In genomic region chr19:1608414-1609391, GRCh38 we compare ENCODE assay signal across 9 cellular contexts. TPM values are rescaled to one million over a fixed set of nuclear protein-coding genes. Genes with fewer than 3 reads are reported as not detected.
DNase-seq lines count a peak whose midpoint lies in the region; ATAC-seq lines count a peak whose summit lies in the region.
"Had no signal": no experiment of that assay in that cellular context is flagged by ENCODE, and none has a peak within 500 bp of the region (broad histone marks: within the 10 kb centered on the region; RNA-seq: fewer than 3 reads in every experiment).

No MANE protein-coding gene starts in this region.

- H3K36me3 Mint-ChIP-seq in activated T-cell treated with anti-CD3 and anti-CD28 coated beads, Interleukin-2, amount 50 U/mL, for 72 hours (ENCODE audit: insufficient read depth in 2 of 2), result peaks cover 0 to 10% of the 10 kb centered on the region in 2 donors
- no peaks in the 10 kb centered on the region for H3K36me3 Mint-ChIP-seq in natural killer cell treated with Interleukin-12 subunit alpha and Interleukin-12 subunit beta and Interleukin-15 and Interleukin-18, amount 100 ng/mL, for 72 hours

- peak overlapping the region; percentile 47 to 58 for H3K4me3 Mint-ChIP-seq in activated T-cell treated with anti-CD3 and anti-CD28 coated beads, Interleukin-2, amount 50 U/mL, for 72 hours
- peak overlapping the region; percentile 49 for H3K4me3 Mint-ChIP-seq in natural killer cell treated with Interleukin-12 subunit alpha and Interleukin-12 subunit beta and Interleukin-15 and Interleukin-18, amount 100 ng/mL, for 72 hours

- DNase-seq in EL, result peak; percentile 39
- DNase-seq in MV-4-11 (lab: John Stamatoyannopoulos, UW), result peak; percentile 35
- peak in 1 of 2 donors; percentile 24 for DNase-seq in activated T-cell treated with anti-CD3 and anti-CD28 coated beads, Interleukin-2, amount 50 U/mL, for 72 hours
- DNase-seq in natural killer cell treated with Interleukin-12 subunit alpha and Interleukin-12 subunit beta and Interleukin-15 and Interleukin-18, amount 100 ng/mL, for 72 hours (ENCODE audit: low spot score), result no peak
- DNase-seq in superior temporal gyrus (ENCODE audit: extremely low spot score), result no peak
- no peak for DNase-seq in DMS114 treated with DMSO at 0.1 percent for 48 hours (lab: John Stamatoyannopoulos, UW; ENCODE audit: unreplicated experiment)
- DNase-seq: uterus had no signal

- no peaks in the 10 kb centered on the region for H3K27me3 Mint-ChIP-seq in activated T-cell treated with anti-CD3 and anti-CD28 coated beads, Interleukin-2, amount 50 U/mL, for 72 hours (ENCODE audit: low read depth)
- H3K27me3 Mint-ChIP-seq in natural killer cell treated with Interleukin-12 subunit alpha and Interleukin-12 subunit beta and Interleukin-15 and Interleukin-18, amount 100 ng/mL, for 72 hours, result no peaks in the 10 kb centered on the region

- H3K9me3 Mint-ChIP-seq in activated T-cell treated with anti-CD3 and anti-CD28 coated beads, Interleukin-2, amount 50 U/mL, for 72 hours, result no peaks in the 10 kb centered on the region
- no peaks in the 10 kb centered on the region for H3K9me3 Mint-ChIP-seq in natural killer cell treated with Interleukin-12 subunit alpha and Interleukin-12 subunit beta and Interleukin-15 and Interleukin-18, amount 100 ng/mL, for 72 hours

- peak overlapping the region; percentile 54 for H3K27ac Mint-ChIP-seq in activated T-cell treated with anti-CD3 and anti-CD28 coated beads, Interleukin-2, amount 50 U/mL, for 72 hours
- peak overlapping the region; percentile 50 to 75 for H3K27ac Mint-ChIP-seq in natural killer cell treated with Interleukin-12 subunit alpha and Interleukin-12 subunit beta and Interleukin-15 and Interleukin-18, amount 100 ng/mL, for 72 hours

- ATAC-seq in activated T-cell treated with anti-CD3 and anti-CD28 coated beads, Interleukin-2, amount 50 U/mL, for 72 hours (replicated peaks in 1 of 2), result no peak
- no peak for ATAC-seq in natural killer cell treated with Interleukin-12 subunit alpha and Interleukin-12 subunit beta and Interleukin-15 and Interleukin-18, amount 100 ng/mL, for 72 hours
- ATAC-seq in HG02885 (IDR thresholded peaks at IDR 0.05; ENCODE audit: poor library complexity, unreplicated experiment), result no peak
- ATAC-seq: left lung had no signal

- H3K4me1 Mint-ChIP-seq in activated T-cell treated with anti-CD3 and anti-CD28 coated beads, Interleukin-2, amount 50 U/mL, for 72 hours (ENCODE audit: low read depth), result peaks cover 62% of the 10 kb centered on the region
- H3K4me1 Mint-ChIP-seq in natural killer cell treated with Interleukin-12 subunit alpha and Interleukin-12 subunit beta and Interleukin-15 and Interleukin-18, amount 100 ng/mL, for 72 hours (ENCODE audit: low read depth in 2 of 2), result peaks cover 27 to 35% of the 10 kb centered on the region in 2 donors

RNA-seq across cellular contexts. Expression of gene UQCR11, which starts 3.4 kb away (rescaled TPM):
- 100 to 1,000 TPM; 103 to 113 TPM for total RNA-seq in activated T-cell treated with anti-CD3 and anti-CD28 coated beads, Interleukin-2, amount 50 U/mL, for 72 hours
- total RNA-seq in natural killer cell treated with Interleukin-12 subunit alpha and Interleukin-12 subunit beta and Interleukin-15 and Interleukin-18, amount 100 ng/mL, for 72 hours, result 100 to 1,000 TPM; 179 to 184 TPM

RNA-seq across cellular contexts. Expression of gene MBD3, which starts 16.0 kb away (rescaled TPM):
- total RNA-seq in activated T-cell treated with anti-CD3 and anti-CD28 coated beads, Interleukin-2, amount 50 U/mL, for 72 hours, result 10 to 100 TPM; 71.2 to 77.9 TPM
- 100 to 1,000 TPM in 1 of 2 donors, 10 to 100 TPM in 1; 92.5 to 233 TPM for total RNA-seq in natural killer cell treated with Interleukin-12 subunit alpha and Interleukin-12 subunit beta and Interleukin-15 and Interleukin-18, amount 100 ng/mL, for 72 hours

RNA-seq across cellular contexts. Expression of gene MEX3D, which starts 40.6 kb away (rescaled TPM):
- 1 to 10 TPM; 6.4 to 6.8 TPM for total RNA-seq in activated T-cell treated with anti-CD3 and anti-CD28 coated beads, Interleukin-2, amount 50 U/mL, for 72 hours
- total RNA-seq in natural killer cell treated with Interleukin-12 subunit alpha and Interleukin-12 subunit beta and Interleukin-15 and Interleukin-18, amount 100 ng/mL, for 72 hours, result 1 to 10 TPM; 6.8 to 7.4 TPM

RNA-seq across cellular contexts. Expression of gene TCF3, which starts 43.7 kb away (rescaled TPM):
- total RNA-seq in activated T-cell treated with anti-CD3 and anti-CD28 coated beads, Interleukin-2, amount 50 U/mL, for 72 hours, result 100 to 1,000 TPM; 112 to 126 TPM
- 10 to 100 TPM; 60.4 to 87.9 TPM for total RNA-seq in natural killer cell treated with Interleukin-12 subunit alpha and Interleukin-12 subunit beta and Interleukin-15 and Interleukin-18, amount 100 ng/mL, for 72 hours

Comparison
In these comparisons a context has a peak if more than half of its experiments do, and no peak if none do; other contexts are left out.
1. DNase-seq: peak in EL (single experiment) and MV-4-11 (single experiment); none in natural killer cell treated with Interleukin-12 subunit alpha and Interleukin-12 subunit beta and Interleukin-15 and Interleukin-18, amount 100 ng/mL, for 72 hours (single experiment), superior temporal gyrus (single experiment) and DMS114 treated with DMSO at 0.1 percent for 48 hours (single experiment).